Comparison of ENCODE assay signal across 12 cellular contexts in genomic region chr10:110843796-110844616, GRCh38. TPM values are rescaled to one million over a fixed set of nuclear protein-coding genes. Genes with fewer than 3 reads are reported as not detected.
A peak's percentile ranks its signal among the peaks of the same experiment; 100 is the strongest.
DNase-seq lines count a peak whose midpoint lies in the region; ATAC-seq and TF ChIP-seq lines count a peak whose summit lies in the region.
"Had no signal": no experiment of that assay in that cellular context is flagged by ENCODE, and none has a peak within 500 bp of the region (broad histone marks: within the 10 kb centered on the region; RNA-seq: fewer than 3 reads in every experiment).

No MANE protein-coding gene starts in this region.

- no peaks in the 10 kb centered on the region for H3K9me3 Mint-ChIP-seq in activated T-helper 1 cell treated with anti-CD3 and anti-CD28 coated beads, Interleukin-12 subunit alpha, Interleukin-12 subunit beta, Interleukin-2, Interleukin-4 antibody, amounts not matched to agents 30 ng/mL and 10 ng/mL and 1 ng/mL, durations not matched to agents 14 hours and 24 hours and 36 hours
- H3K9me3 Mint-ChIP-seq: stimulated activated effector memory CD8-positive, alpha-beta T cell treated with anti-CD3 and anti-CD28 coated beads, Interleukin-12 subunit alpha, Interleukin-12 subunit beta, amount 100 ng/mL, for 72 hours had no signal

- 78% methylated on average over 8 of the region's 8 CpGs for WGBS in right cardiac atrium

- TF ChIP-seq CTCF in HEK293 (tag by site-specific recombination; IDR thresholded peaks at IDR 0.05) = no peak
- no peak for TF ChIP-seq CTCF in omental fat pad (IDR thresholded peaks at IDR 0.05)
- TF ChIP-seq CTCF in foreskin fibroblast (IDR thresholded peaks at IDR 0.05; ENCODE audit: low read depth, low read length) = no peak

- H3K4me1 ChIP-seq in BLaER1 (peaks cover 81% of the 10 kb centered on the region), HEK293 (ENCODE audit: control insufficient read depth, insufficient read depth, low read length) (peaks cover 5% of the 10 kb centered on the region; the same call in 1 of the 2 replicates), mucosa of rectum (ENCODE audit: control insufficient read depth in 2 of 2, insufficient read depth in 2 of 2, low read length in 2 of 2) (peaks cover 65 to 79% of the 10 kb centered on the region in 2 donors), right cardiac atrium (ENCODE audit: control insufficient read depth, insufficient read depth, low read length) (peaks cover 3% of the 10 kb centered on the region)

- no peaks in the 10 kb centered on the region for H4K20me1 ChIP-seq in BLaER1

- H3K4me3 ChIP-seq in BLaER1 (no peak overlapping the region), HEK293 (ENCODE audit: low read depth, low read length) (no peak overlapping the region), mucosa of rectum (ENCODE audit: low read length in 2 of 2) (peak overlapping the region in 1 of 2 donors; percentile 5), foreskin fibroblast (ENCODE audit: low read depth in 1 of 2, low read length in 2 of 2) (no peak overlapping the region), right cardiac atrium (ENCODE audit: low read length) (no peak overlapping the region)
- H3K4me3 ChIP-seq: heart right ventricle, left ventricle myocardium inferior had no signal

- H3K4me3 Mint-ChIP-seq in activated T-helper 1 cell treated with anti-CD3 and anti-CD28 coated beads, Interleukin-12 subunit alpha, Interleukin-12 subunit beta, Interleukin-2, Interleukin-4 antibody, amounts not matched to agents 30 ng/mL and 10 ng/mL and 1 ng/mL, durations not matched to agents 14 hours and 24 hours and 36 hours = no peak overlapping the region

- no peaks in the 10 kb centered on the region for H3K27me3 ChIP-seq in BLaER1
- H3K27me3 ChIP-seq in mucosa of rectum (ENCODE audit: control insufficient read depth in 2 of 2, insufficient read depth in 2 of 2, low read length in 2 of 2) = no peaks in the 10 kb centered on the region
- no peaks in the 10 kb centered on the region for H3K27me3 ChIP-seq in right cardiac atrium (ENCODE audit: control insufficient read depth, insufficient read depth)
- H3K27me3 ChIP-seq: heart right ventricle had no signal

- H3K4me2 ChIP-seq in BLaER1 = peak overlapping the region; percentile 82

- POLR2A ChIA-PET in HEK293 (lab: Yijun Ruan, JAX) = no interaction called here

- CTCF ChIA-PET in HEK293 (lab: Yijun Ruan, JAX) = interaction anchor here (0.6 to 1.0 kb wide), 5 partner anchors 14 to 1463 kb away, joined by 3 to 5 read pairs (median 3); partner anchors contain the start of gene SMNDC1

- peaks cover 2% of the 10 kb centered on the region for H3K36me3 Mint-ChIP-seq in activated T-helper 1 cell treated with anti-CD3 and anti-CD28 coated beads, Interleukin-12 subunit alpha, Interleukin-12 subunit beta, Interleukin-2, Interleukin-4 antibody, amounts not matched to agents 30 ng/mL and 10 ng/mL and 1 ng/mL, durations not matched to agents 14 hours and 24 hours and 36 hours (ENCODE audit: low read depth)
- H3K36me3 Mint-ChIP-seq: stimulated activated effector memory CD8-positive, alpha-beta T cell treated with anti-CD3 and anti-CD28 coated beads, Interleukin-12 subunit alpha, Interleukin-12 subunit beta, amount 100 ng/mL, for 72 hours had no signal

- peak overlapping the region; percentile 55 for H3K9ac ChIP-seq in BLaER1
- peak overlapping the region; percentile 45 to 61 for H3K9ac ChIP-seq in mucosa of rectum (ENCODE audit: low read depth in 1 of 2, low read length in 2 of 2)

- ATAC-seq in omental fat pad (ENCODE audit: low FRiP score) = no peak
- no peak for ATAC-seq in right cardiac atrium
- ATAC-seq: heart right ventricle had no signal

- H3K9me3 ChIP-seq in BLaER1 (no peaks in the 10 kb centered on the region), HEK293 (ENCODE audit: control insufficient read depth, insufficient read depth, low read depth, low read length) (no peaks in the 10 kb centered on the region), mucosa of rectum (ENCODE audit: control insufficient read depth in 2 of 2, low read length in 2 of 2) (no peaks in the 10 kb centered on the region), right cardiac atrium (ENCODE audit: control insufficient read depth, low read length) (no peaks in the 10 kb centered on the region)
- H3K9me3 ChIP-seq: heart right ventricle, left ventricle myocardium inferior had no signal

- intact Hi-C loops in activated T-helper 1 cell treated with anti-CD3 and anti-CD28 coated beads, Interleukin-12 subunit alpha, Interleukin-12 subunit beta, Interleukin-2, Interleukin-4 antibody, amounts not matched to agents 30 ng/mL and 10 ng/mL and 1 ng/mL, durations not matched to agents 14 hours and 24 hours and 36 hours (cut with micrococcal nuclease) = loop anchor here (1.0 kb wide), 3 partner anchors 8 to 70 kb away; no protein-coding TSS in a partner anchor
- intact Hi-C loops in right cardiac atrium (cut with DNase I) = no loop called here

- H3K27ac ChIP-seq in BLaER1 (peak overlapping the region; percentile 83), HEK293 (ENCODE audit: extremely low read depth, low read depth, low read length) (no peak overlapping the region), mucosa of rectum (ENCODE audit: low read depth in 2 of 2, low read length in 2 of 2) (peak overlapping the region; percentile 97 to 98), right cardiac atrium (ENCODE audit: low read length) (no peak overlapping the region)

- DNase-seq in activated T-helper 1 cell treated with anti-CD3 and anti-CD28 coated beads, Interleukin-12 subunit alpha, Interleukin-12 subunit beta, Interleukin-2, Interleukin-4 antibody, amounts not matched to agents 30 ng/mL and 10 ng/mL and 1 ng/mL, durations not matched to agents 14 hours and 24 hours and 36 hours (ENCODE audit: low spot score) = no peak
- no peak for DNase-seq in omental fat pad (ENCODE audit: low spot score)
- no peak for DNase-seq in foreskin fibroblast
- DNase-seq in right cardiac atrium = no peak
- no peak for DNase-seq in NCI-H1105 treated with DMSO at 0.1 percent for 48 hours (lab: John Stamatoyannopoulos, UW)
- DNase-seq: AML-193, heart right ventricle, left ventricle myocardium inferior had no signal

- no peaks in the 10 kb centered on the region for H3K27me3 Mint-ChIP-seq in activated T-helper 1 cell treated with anti-CD3 and anti-CD28 coated beads, Interleukin-12 subunit alpha, Interleukin-12 subunit beta, Interleukin-2, Interleukin-4 antibody, amounts not matched to agents 30 ng/mL and 10 ng/mL and 1 ng/mL, durations not matched to agents 14 hours and 24 hours and 36 hours (ENCODE audit: insufficient read depth)

- H3K4me1 Mint-ChIP-seq in activated T-helper 1 cell treated with anti-CD3 and anti-CD28 coated beads, Interleukin-12 subunit alpha, Interleukin-12 subunit beta, Interleukin-2, Interleukin-4 antibody, amounts not matched to agents 30 ng/mL and 10 ng/mL and 1 ng/mL, durations not matched to agents 14 hours and 24 hours and 36 hours (ENCODE audit: low read depth) = peaks cover 70% of the 10 kb centered on the region

- H3K36me3 ChIP-seq in BLaER1 (no peaks in the 10 kb centered on the region), HEK293 (ENCODE audit: control insufficient read depth in 2 of 2, insufficient read depth in 1 of 2, low read length in 2 of 2) (no peaks in the 10 kb centered on the region), mucosa of rectum (ENCODE audit: control insufficient read depth in 2 of 2, insufficient read depth in 2 of 2, low read length in 2 of 2) (no peaks in the 10 kb centered on the region)
- H3K36me3 ChIP-seq: heart right ventricle, left ventricle myocardium inferior had no signal

- H3K27ac Mint-ChIP-seq in activated T-helper 1 cell treated with anti-CD3 and anti-CD28 coated beads, Interleukin-12 subunit alpha, Interleukin-12 subunit beta, Interleukin-2, Interleukin-4 antibody, amounts not matched to agents 30 ng/mL and 10 ng/mL and 1 ng/mL, durations not matched to agents 14 hours and 24 hours and 36 hours = peak overlapping the region; percentile 86

TF ChIP-seq in HEK293, 187 proteins besides CTCF, POLR2A, EP300 and RAD21:
- TF ChIP-seq ZNF48 (tag by site-specific recombination; IDR thresholded peaks at IDR 0.05) (no peak), MZF1 (tag by site-specific recombination; IDR thresholded peaks at IDR 0.05; ENCODE audit: borderline replicate concordance) (no peak), SP2 (tag by site-specific recombination; IDR thresholded peaks at IDR 0.05) (no peak), SCRT2 (tag by site-specific recombination; IDR thresholded peaks at IDR 0.05) (no peak), ZNF629 (tag by site-specific recombination; IDR thresholded peaks at IDR 0.05) (no peak), BCL11B (tag by site-specific recombination; IDR thresholded peaks at IDR 0.05; ENCODE audit: low read depth) (no peak), YY2 (tag by site-specific recombination; IDR thresholded peaks at IDR 0.05) (no peak), ZNF501 (tag by site-specific recombination; IDR thresholded peaks at IDR 0.05) (no peak), ZIC2 (tag by site-specific recombination; IDR thresholded peaks at IDR 0.05) (0 out of 2 replicates have a peak, but pooled peaks have one; percentile 11), ZNF324 (tag by site-specific recombination; IDR thresholded peaks at IDR 0.05) (no peak), ZNF335 (tag by site-specific recombination; conservative IDR thresholded peaks at IDR 0.05) (no peak), GLIS2 (tag by site-specific recombination; IDR thresholded peaks at IDR 0.05) (0 out of 2 replicates have a peak, but pooled peaks have one; percentile 30), ZNF549 (tag by site-specific recombination; IDR thresholded peaks at IDR 0.05) (no peak), GLIS1 (tag by site-specific recombination; IDR thresholded peaks at IDR 0.05) (peak; percentile 94), ZBTB7A (tag by site-specific recombination; IDR thresholded peaks at IDR 0.05; ENCODE audit: low read depth) (no peak)

RNA-seq across cellular contexts. Expression of gene PDCD4, which starts 27.7 kb away (rescaled TPM):
- total RNA-seq in activated T-helper 1 cell treated with anti-CD3 and anti-CD28 coated beads, Interleukin-12 subunit alpha, Interleukin-12 subunit beta, Interleukin-2, Interleukin-4 antibody, amounts not matched to agents 30 ng/mL and 10 ng/mL and 1 ng/mL, durations not matched to agents 14 hours and 24 hours and 36 hours = 46.1 and 51.8 TPM in 2 replicates
- 100 to 1,000 TPM in 2 of 4 donors, 10 to 100 TPM in 2; 69.7 to 127 (median 102) TPM for total RNA-seq in omental fat pad
- total RNA-seq in right cardiac atrium = 10 to 100 TPM; 61.5 to 82.7 (median 76.2) TPM
- 39.8 TPM for polyA plus RNA-seq in right cardiac atrium

Comparison
In these comparisons a context has a peak if more than half of its experiments do, and no peak if none do; other contexts are left out.
1. H3K27ac ChIP-seq: peak in BLaER1 (single experiment) and mucosa of rectum (2 of 2); none in HEK293 (single experiment) and right cardiac atrium (single experiment).